Comparison of ENCODE assay signal across 21 cellular contexts in genomic region chr12:51008329-51008728, GRCh38. TPM values are rescaled to one million over a fixed set of nuclear protein-coding genes. Genes with fewer than 3 reads are reported as not detected.
DNase-seq lines count a peak whose midpoint lies in the region; ATAC-seq and TF ChIP-seq lines count a peak whose summit lies in the region.
"Had no signal": no experiment of that assay in that cellular context is flagged by ENCODE, and none has a peak within 500 bp of the region (broad histone marks: within the 10 kb centered on the region; RNA-seq: fewer than 3 reads in every experiment).

No MANE protein-coding gene starts in this region.

- H3K36me3 ChIP-seq in CD8-positive, alpha-beta T cell (ENCODE audit: insufficient read depth, low read length): peaks cover 19% of the 10 kb centered on the region
- H3K36me3 ChIP-seq in left lung: peaks cover 0 to 46% of the 10 kb centered on the region in 2 donors
- peaks cover 13 to 50% (median 48%) of the 10 kb centered on the region in 4 donors for H3K36me3 ChIP-seq in stomach

- H3K27ac Mint-ChIP-seq in CD8-positive, alpha-beta T cell: peak overlapping the region; percentile 49
- H3K27ac Mint-ChIP-seq: HFFc6 had no signal

- TF ChIP-seq CTCF in CD8-positive, alpha-beta T cell (IDR thresholded peaks at IDR 0.05): no peak
- TF ChIP-seq CTCF in left lung (IDR thresholded peaks at IDR 0.05) (no peak), stomach (IDR thresholded peaks at IDR 0.05) (no peak)

- no peak for ATAC-seq in CD8-positive, alpha-beta T cell
- ATAC-seq in left lung: no peak
- no peak for ATAC-seq in HG03135 (IDR thresholded peaks at IDR 0.05; ENCODE audit: unreplicated experiment)
- no peak for ATAC-seq in GM21447 (IDR thresholded peaks at IDR 0.05; ENCODE audit: unreplicated experiment)
- ATAC-seq in esophagus mucosa: no peak
- ATAC-seq: foreskin keratinocyte had no signal

- H3K27me3 Mint-ChIP-seq in CD8-positive, alpha-beta T cell (ENCODE audit: low read depth): no peaks in the 10 kb centered on the region
- H3K27me3 Mint-ChIP-seq: stimulated activated naive CD8-positive, alpha-beta T cell treated with anti-CD3 and anti-CD28 coated beads, Interleukin-15, Interleukin-2, amounts not matched to agents 100 ng/mL and 50 ng/mL, for 24 hours had no signal

- peaks cover 38% of the 10 kb centered on the region for H3K4me1 Mint-ChIP-seq in CD8-positive, alpha-beta T cell (ENCODE audit: low read depth)

- 90 to 100% (median 94%) methylated on average over 1 of the region's 1 CpG for WGBS in stomach, 5 donors

- H3K27me3 ChIP-seq in CD8-positive, alpha-beta T cell (ENCODE audit: insufficient read depth, low read length): no peaks in the 10 kb centered on the region
- H3K27me3 ChIP-seq in left lung (no peaks in the 10 kb centered on the region), stomach (no peaks in the 10 kb centered on the region)
- H3K27me3 ChIP-seq: foreskin keratinocyte had no signal

- TF ChIP-seq POLR2A in stomach (IDR thresholded peaks at IDR 0.05): no peak

- no peak overlapping the region for H3K4me3 Mint-ChIP-seq in CD8-positive, alpha-beta T cell
- H3K4me3 Mint-ChIP-seq: HFFc6 had no signal

- no peak overlapping the region for H3K27ac ChIP-seq in CD8-positive, alpha-beta T cell (ENCODE audit: low read depth, low read length)
- H3K27ac ChIP-seq in left lung (peak overlapping the region; percentile 49 to 82), stomach (peak overlapping the region in 3 of 5 donors; percentile 7 to 67 (median 55))
- H3K27ac ChIP-seq: foreskin keratinocyte, VCaP had no signal

- intact Hi-C loops in CD8-positive, alpha-beta T cell (cut with DNase I, micrococcal nuclease): no loop called here
- intact Hi-C loops in left lung (cut with DNase I) (no loop called here), stomach (cut with DNase I; ENCODE audit: low total_unique reads) (no loop called here)

- no peak for DNase-seq in CD8-positive, alpha-beta T cell
- DNase-seq in NCI-H524 treated with DMSO at 0.1 percent for 48 hours (lab: John Stamatoyannopoulos, UW) (peak; percentile 79), left lung (no peak), stomach (no peak), NCI-H1092 treated with DMSO at 0.1 percent for 48 hours (lab: John Stamatoyannopoulos, UW) (no peak)
- DNase-seq: Calu3, foreskin keratinocyte, HFFc6, NCI-H146, NCI-H446 had no signal

- peaks cover 44% of the 10 kb centered on the region for H3K36me3 Mint-ChIP-seq in CD8-positive, alpha-beta T cell

- TF ChIP-seq EP300 in stomach (IDR thresholded peaks at IDR 0.05): no peak

- CTCF ChIA-PET in CD8-positive, alpha-beta T cell (lab: Charles Lee): interaction anchor here (1.8 to 4.4 kb wide), 3 partner anchors 14 to 20 kb away, joined by 4 to 25 read pairs (median 15); partner anchors contain the start of gene SLC11A2

- POLR2A ChIA-PET in CD8-positive, alpha-beta T cell (lab: Charles Lee): interaction anchor here (1.5 to 1.6 kb wide), 2 partner anchors 18 to 21 kb away, joined by 7 read pairs; partner anchors contain the start of gene SLC11A2

- peaks cover 18% of the 10 kb centered on the region for H3K4me1 ChIP-seq in CD8-positive, alpha-beta T cell (ENCODE audit: insufficient read depth, low read length)
- peaks cover 11 to 69% of the 10 kb centered on the region in 2 donors for H3K4me1 ChIP-seq in left lung
- peaks cover 13 to 43% (median 23%) of the 10 kb centered on the region in 4 donors for H3K4me1 ChIP-seq in stomach
- H3K4me1 ChIP-seq: foreskin keratinocyte had no signal

- no peaks in the 10 kb centered on the region for H3K9me3 ChIP-seq in CD8-positive, alpha-beta T cell (ENCODE audit: low read length)
- H3K9me3 ChIP-seq in left lung: no peaks in the 10 kb centered on the region
- H3K9me3 ChIP-seq in stomach: no peaks in the 10 kb centered on the region

- H3K4me3 ChIP-seq in CD8-positive, alpha-beta T cell (ENCODE audit: low read depth, low read length): no peak overlapping the region
- H3K4me3 ChIP-seq in left lung (peak overlapping the region in 1 of 2 donors; percentile 33), stomach (no peak overlapping the region)

- H3K9me3 Mint-ChIP-seq in CD8-positive, alpha-beta T cell: no peaks in the 10 kb centered on the region
- H3K9me3 Mint-ChIP-seq: HFFc6; stimulated activated naive CD8-positive, alpha-beta T cell treated with anti-CD3 and anti-CD28 coated beads, Interleukin-15, Interleukin-2, amounts not matched to agents 100 ng/mL and 50 ng/mL, for 24 hours had no signal

RNA-seq across cellular contexts. Expression of gene SLC11A2, which starts 17.9 kb away (rescaled TPM):
- 10 to 100 TPM; 35.1 to 43.1 TPM for total RNA-seq in CD8-positive, alpha-beta T cell
- total RNA-seq in left lung (100 to 1,000 TPM in 1 of 2 donors, 10 to 100 TPM in 1; 72.1 to 120 TPM), stomach (100 to 1,000 TPM in 2 of 5 donors, 10 to 100 TPM in 3; 29.0 to 348 (median 94.2) TPM), esophagus mucosa (31.6 TPM)
- 10 to 100 TPM in 2 of 3 donors, 1 to 10 TPM in 1; 5.0 to 15.9 (median 10.3) TPM for polyA plus RNA-seq in stomach

RNA-seq across cellular contexts. Expression of gene LETMD1, which starts 39.8 kb away (rescaled TPM):
- total RNA-seq in CD8-positive, alpha-beta T cell: 10 to 100 TPM; 51.3 to 55.2 TPM
- total RNA-seq in left lung (10 to 100 TPM; 46.8 to 61.0 TPM), stomach (100 to 1,000 TPM in 2 of 5 donors, 10 to 100 TPM in 3; 33.6 to 527 (median 92.9) TPM), esophagus mucosa (32.8 TPM)
- polyA plus RNA-seq in stomach: 10 to 100 TPM; 41.8 to 79.4 (median 70.6) TPM

RNA-seq across cellular contexts. Expression of gene HIGD1C, which starts 56.0 kb away (rescaled TPM):
- total RNA-seq in CD8-positive, alpha-beta T cell: not detected
- total RNA-seq in left lung (not detected), stomach (not detected), esophagus mucosa (not detected)
- polyA plus RNA-seq in stomach: not detected
- total RNA-seq: activated CD8-positive, alpha-beta T cell treated with anti-CD3 and anti-CD28 coated beads, Interleukin-2, amount 10 ng/mL, durations not matched to agents 7 days and 5 days; Calu3; cerebellum; foreskin keratinocyte; G401; HFFc6; posterior vena cava; Right ventricle myocardium inferior; T-helper 1 cell treated with Interleukin-12 subunit alpha and Interleukin-12 subunit beta and Interleukin-4 antibody, amounts not matched to agents 30 ng/mL and 1 ng/mL, for 36 hours had no signal
- polyA plus RNA-seq: foreskin keratinocyte had no signal
